Comparison of ENCODE assay signal across 1 cellular context in genomic region chr11:73137262-73137941, GRCh38.
TF ChIP-seq lines count a peak whose summit lies in the region.

No MANE protein-coding gene starts in this region.

TF ChIP-seq in IMR-90, 13 proteins besides CTCF, POLR2A, EP300 and RAD21:
- TF ChIP-seq, protein P1, sequence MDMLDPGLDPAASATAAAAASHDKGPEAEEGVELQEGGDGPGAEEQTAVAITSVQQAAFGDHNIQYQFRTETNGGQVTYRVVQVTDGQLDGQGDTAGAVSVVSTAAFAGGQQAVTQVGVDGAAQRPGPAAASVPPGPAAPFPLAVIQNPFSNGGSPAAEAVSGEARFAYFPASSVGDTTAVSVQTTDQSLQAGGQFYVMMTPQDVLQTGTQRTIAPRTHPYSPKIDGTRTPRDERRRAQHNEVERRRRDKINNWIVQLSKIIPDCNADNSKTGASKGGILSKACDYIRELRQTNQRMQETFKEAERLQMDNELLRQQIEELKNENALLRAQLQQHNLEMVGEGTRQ (IDR thresholded peaks at IDR 0.05; ENCODE audit: low read depth, low read length), result no peak
- TF ChIP-seq NFE2L2 (IDR thresholded peaks at IDR 0.05; ENCODE audit: low read depth, low read length), result no peak
- TF ChIP-seq FOS (IDR thresholded peaks at IDR 0.05; ENCODE audit: low read depth, low read length), result no peak
- TF ChIP-seq, protein P2, sequence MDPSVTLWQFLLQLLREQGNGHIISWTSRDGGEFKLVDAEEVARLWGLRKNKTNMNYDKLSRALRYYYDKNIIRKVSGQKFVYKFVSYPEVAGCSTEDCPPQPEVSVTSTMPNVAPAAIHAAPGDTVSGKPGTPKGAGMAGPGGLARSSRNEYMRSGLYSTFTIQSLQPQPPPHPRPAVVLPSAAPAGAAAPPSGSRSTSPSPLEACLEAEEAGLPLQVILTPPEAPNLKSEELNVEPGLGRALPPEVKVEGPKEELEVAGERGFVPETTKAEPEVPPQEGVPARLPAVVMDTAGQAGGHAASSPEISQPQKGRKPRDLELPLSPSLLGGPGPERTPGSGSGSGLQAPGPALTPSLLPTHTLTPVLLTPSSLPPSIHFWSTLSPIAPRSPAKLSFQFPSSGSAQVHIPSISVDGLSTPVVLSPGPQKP (IDR thresholded peaks at IDR 0.05; ENCODE audit: borderline replicate concordance, low read depth, low read length), result no peak
- TF ChIP-seq BHLHE40 (IDR thresholded peaks at IDR 0.05; ENCODE audit: low read depth, low read length), result no peak
- no peak for TF ChIP-seq CHD1 (IDR thresholded peaks at IDR 0.05; ENCODE audit: low read depth, low read length)
- no peak for TF ChIP-seq MXI1 (IDR thresholded peaks at IDR 0.05; ENCODE audit: borderline replicate concordance, low read depth, low read length)
- no peak for TF ChIP-seq RFX5 (IDR thresholded peaks at IDR 0.05; ENCODE audit: low read depth, low read length)
- TF ChIP-seq MAZ (IDR thresholded peaks at IDR 0.05; ENCODE audit: borderline replicate concordance, low read depth, low read length), result no peak
- TF ChIP-seq MAFK (IDR thresholded peaks at IDR 0.05; ENCODE audit: low read depth, low read length), result no peak
- no peak for TF ChIP-seq RCOR1 (IDR thresholded peaks at IDR 0.05; ENCODE audit: insufficient replicate concordance, low read length)
- TF ChIP-seq CEBPB (IDR thresholded peaks at IDR 0.05; ENCODE audit: low read depth, low read length), result no peak
- no peak for TF ChIP-seq SMC3 (IDR thresholded peaks at IDR 0.05; ENCODE audit: low read depth, low read length)
